Comparison of ENCODE assay signal across 29 cellular contexts in genomic region chr16:11142951-11143740, GRCh38.
A peak's percentile ranks its signal among the peaks of the same experiment; 100 is the strongest.
DNase-seq lines count a peak whose midpoint lies in the region; ATAC-seq, FAIRE-seq and TF ChIP-seq lines count a peak whose summit lies in the region.
"Had no signal": no experiment of that assay in that cellular context is flagged by ENCODE, and none has a peak within 500 bp of the region (broad histone marks: within the 10 kb centered on the region; RNA-seq: fewer than 3 reads in every experiment).

No MANE protein-coding gene starts in this region.

- TF ChIP-seq RAD21 in K562 (CRISPR knock-in tag; conservative IDR thresholded peaks at IDR 0.05 in 1 of 2, IDR thresholded peaks at IDR 0.05 in 1 of 2): no peak

- H3K4me3 ChIP-seq in K562 (no peak overlapping the region), vagina (no peak overlapping the region)
- H3K4me3 ChIP-seq: esophagus muscularis mucosa, PC-9, spleen had no signal

- WGBS in K562 (ENCODE audit: insufficient coverage, low coverage, missing lambda C conversion rate): 69% methylated on average over 11 of the region's 12 CpGs

- POLR2A ChIA-PET in K562 (lab: Yijun Ruan, JAX): interaction anchor here (1.0 to 1.3 kb wide), 3 partner anchors 19 to 109 kb away, joined by 3 read pairs; no protein-coding TSS in a partner anchor

- H3K4me2 ChIP-seq in K562 (ENCODE audit: insufficient read depth, low read length): no peak overlapping the region
- H3K4me2 ChIP-seq: PC-9 had no signal

- no peaks in the 10 kb centered on the region for H3K9me3 Mint-ChIP-seq in type B pancreatic cell
- H3K9me3 Mint-ChIP-seq: CD8-positive, alpha-beta memory T cell; central memory CD8-positive, alpha-beta T cell; WTC11 had no signal

- H2AFZ ChIP-seq in K562 (ENCODE audit: low read depth, low read length): no peak overlapping the region
- H2AFZ ChIP-seq: parathyroid adenoma, PC-9 had no signal

- no peaks in the 10 kb centered on the region for H3K36me3 Mint-ChIP-seq in type B pancreatic cell
- H3K36me3 Mint-ChIP-seq: WTC11 had no signal

- intact Hi-C loops in K562 (cut with micrococcal nuclease) (no loop called here), vagina (cut with DNase I) (no loop called here)

- DNase-seq in NCI-H2196 (lab: John Stamatoyannopoulos, UW; ENCODE audit: unreplicated experiment) (peak; percentile 13), NCI-H2196 treated with DMSO at 0.1 percent for 48 hours (lab: John Stamatoyannopoulos, UW; ENCODE audit: unreplicated experiment) (no peak), COLO668 (lab: John Stamatoyannopoulos, UW; ENCODE audit: unreplicated experiment) (peak; percentile 27), NCI-H146 treated with DMSO at 0.1 percent for 48 hours (lab: John Stamatoyannopoulos, UW; ENCODE audit: unreplicated experiment) (peak; percentile 14), K562 (ENCODE audit: extremely low read depth in 1 of 4, low spot score in 3 of 4) (no peak), vagina (ENCODE audit: extremely low spot score in 2 of 2) (no peak), type B pancreatic cell (ENCODE audit: extremely low spot score, unreplicated experiment) (no peak)
- DNase-seq: activated CD8-positive, alpha-beta memory T cell treated with anti-CD3 and anti-CD28 coated beads, Interleukin-2, amount 50 U/mL, for 4 hours; activated effector memory CD4-positive, alpha-beta T cell treated with anti-CD3 and anti-CD28 coated beads, Interleukin-2, amount 50 U/mL, for 16 hours; dermis blood vessel endothelial cell; DMS53; foreskin keratinocyte; left cardiac atrium; mammary epithelial cell; NCI-H1092; NCI-H2227 treated with DMSO at 0.1 percent for 48 hours; NK-92 treated with Interleukin-12 subunit alpha and Interleukin-12 subunit beta, amount 100 ng/mL, for 24 hours; PC-9; Right ventricle myocardium superior; spleen; stimulated activated CD4-positive, alpha-beta T cell treated with anti-CD3 and anti-CD28 coated beads, Interleukin-2, amount 100 ng/mL, for 48 hours; trophoblast cell had no signal

- no peak for TF ChIP-seq EP300 in K562 (IDR thresholded peaks at IDR 0.05; ENCODE audit: low read length)

- no peak for TF ChIP-seq POLR2A in K562 (conservative IDR thresholded peaks at IDR 0.05)
- TF ChIP-seq POLR2A in vagina (IDR thresholded peaks at IDR 0.05): no peak

- H4K20me1 ChIP-seq in K562 (replicated peaks; ENCODE audit: control insufficient read depth, insufficient read depth, low read length): no peaks in the 10 kb centered on the region

- H3K9me3 ChIP-seq in K562 (replicated peaks; ENCODE audit: control insufficient read depth, insufficient read depth, low read depth, low read length) (no peaks in the 10 kb centered on the region), vagina (no peaks in the 10 kb centered on the region)
- H3K9me3 ChIP-seq: esophagus muscularis mucosa, spleen had no signal

- no TSS peak for BruUV-seq in K562 (replicated peaks; lab: Mats Ljungman, UMichigan)

- H3K27ac Mint-ChIP-seq in type B pancreatic cell: no peak overlapping the region
- H3K27ac Mint-ChIP-seq: B cell had no signal

- in situ Hi-C loops in K562 (cut with MboI): no loop called here

- H3K9ac ChIP-seq in K562 (ENCODE audit: insufficient read depth in 1 of 2, low read depth in 2 of 2, low read length in 2 of 2): no peak overlapping the region
- H3K9ac ChIP-seq: parathyroid adenoma had no signal

- TF ChIP-seq CTCF in K562 (IDR thresholded peaks at IDR 0.05 in 2 of 3, conservative IDR thresholded peaks at IDR 0.05 in 1 of 3; ENCODE audit: insufficient read depth in 2 of 3, low read depth in 1 of 3, low read length in 3 of 3): no peak
- no peak for TF ChIP-seq CTCF in vagina (IDR thresholded peaks at IDR 0.05)
- no peak for TF ChIP-seq CTCF in type B pancreatic cell (conservative IDR thresholded peaks at IDR 0.05)

- H3K9me1 ChIP-seq in K562 (ENCODE audit: control insufficient read depth, insufficient read depth, low read length): no peaks in the 10 kb centered on the region

- no peak for FAIRE-seq in K562 (lab: Jason Lieb, UNC)

- H3K27ac ChIP-seq in K562 (ENCODE audit: extremely low read depth, low read depth, low read length): no peak overlapping the region
- no peak overlapping the region for H3K27ac ChIP-seq in vagina
- H3K27ac ChIP-seq: esophagus muscularis mucosa, foreskin keratinocyte, parathyroid adenoma, PC-9, spleen had no signal

- no peak for ATAC-seq in K562
- no peak for ATAC-seq in activated CD4-positive, CD25-positive, alpha-beta regulatory T cell treated with anti-CD3 and anti-CD28 coated beads, Interleukin-2, amount 50 U/mL, for 24 hours
- ATAC-seq: foreskin keratinocyte, WTC11 had no signal

- H3K4me1 ChIP-seq in K562 (replicated peaks in 1 of 2; ENCODE audit: control insufficient read depth in 2 of 2, insufficient read depth in 2 of 2, low read length in 2 of 2) (peaks cover 0 to 15% of the 10 kb centered on the region in 2 experiments; a peak in 3 of 5 replicates), vagina (no peaks in the 10 kb centered on the region)
- H3K4me1 ChIP-seq: foreskin keratinocyte, parathyroid adenoma had no signal

- H3K4me1 Mint-ChIP-seq in type B pancreatic cell (ENCODE audit: unreplicated experiment): peaks cover 21% of the 10 kb centered on the region

- CTCF ChIA-PET in K562 (lab: Yijun Ruan, JAX; ENCODE audit: low intra/inter-chr PET ratio): no interaction called here

- no peaks in the 10 kb centered on the region for H3K27me3 Mint-ChIP-seq in type B pancreatic cell
- H3K27me3 Mint-ChIP-seq: B cell; CD8-positive, alpha-beta memory T cell; central memory CD8-positive, alpha-beta T cell had no signal

- no peaks in the 10 kb centered on the region for H3K79me2 ChIP-seq in K562 (ENCODE audit: control insufficient read depth, insufficient read depth, low read length)
- H3K79me2 ChIP-seq: parathyroid adenoma had no signal

- no peak overlapping the region for H3K4me3 Mint-ChIP-seq in type B pancreatic cell
- H3K4me3 Mint-ChIP-seq: B cell; CD8-positive, alpha-beta memory T cell; central memory CD8-positive, alpha-beta T cell; WTC11 had no signal

- no peaks in the 10 kb centered on the region for H3K36me3 ChIP-seq in K562 (ENCODE audit: control insufficient read depth, insufficient read depth, low read length)
- no peaks in the 10 kb centered on the region for H3K36me3 ChIP-seq in vagina
- H3K36me3 ChIP-seq: esophagus muscularis mucosa had no signal

- no peaks in the 10 kb centered on the region for H3K27me3 ChIP-seq in K562 (ENCODE audit: control insufficient read depth in 2 of 2, insufficient read depth in 2 of 2, low read length in 2 of 2)
- no peaks in the 10 kb centered on the region for H3K27me3 ChIP-seq in vagina
- H3K27me3 ChIP-seq: esophagus muscularis mucosa, foreskin keratinocyte, spleen had no signal

TF ChIP-seq in K562, 482 proteins besides CTCF, POLR2A, EP300 and RAD21:
- TF ChIP-seq FOXP1 (CRISPR knock-in tag; IDR thresholded peaks at IDR 0.05) (0 out of 2 replicates have a peak, but pooled peaks have one; percentile 20), CREB3L1 (IDR thresholded peaks at IDR 0.05; ENCODE audit: borderline replicate concordance, low read depth) (no peak)
TF ChIP-seq in K562: peak in this region for 1.

Comparison
In these comparisons a context has a peak if more than half of its experiments do, and no peak if none do; other contexts are left out.
1. DNase-seq: peak in NCI-H2196 (single experiment), COLO668 (single experiment) and NCI-H146 treated with DMSO at 0.1 percent for 48 hours (single experiment); none in NCI-H2196 treated with DMSO at 0.1 percent for 48 hours (single experiment), K562 (0 of 4), vagina (0 of 2) and type B pancreatic cell (single experiment).